16 cellular contexts compared by ENCODE assay signal in the genomic region with DNA sequence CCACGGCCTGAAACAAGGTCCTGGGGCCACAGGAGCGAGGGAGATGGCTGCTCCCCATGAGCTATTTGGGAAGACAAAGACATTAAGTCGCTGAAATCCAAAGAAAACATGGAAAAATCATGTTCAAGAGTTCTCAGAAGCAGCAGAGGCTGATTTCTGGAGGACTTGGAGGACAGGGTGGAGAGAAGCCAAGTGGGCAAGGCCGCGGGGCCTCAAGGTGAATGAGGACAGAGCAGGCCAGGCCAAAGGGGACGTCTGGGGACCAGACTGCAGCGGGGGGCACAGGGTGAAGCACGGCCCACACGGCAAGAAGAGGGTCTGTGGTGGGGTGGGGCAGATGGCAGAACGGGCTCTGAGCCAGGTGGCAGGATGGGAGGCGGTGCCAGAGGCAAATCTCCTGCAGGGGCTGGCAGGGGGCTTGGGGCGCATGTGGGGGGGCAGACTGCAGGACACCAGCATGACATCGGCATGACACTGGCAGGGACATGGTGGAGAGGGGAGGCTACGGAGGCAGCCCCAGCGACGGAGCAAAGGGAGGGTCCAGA.
"Had no signal": no experiment of that assay in that cellular context is flagged by ENCODE, and none has a peak within 500 bp of the region (broad histone marks: within the 10 kb centered on the region; RNA-seq: fewer than 3 reads in every experiment).

No MANE protein-coding gene starts in this region.

- DNase-seq: activated CD4-positive, alpha-beta T cell treated with anti-CD3 and anti-CD28 coated beads, Interleukin-2, amount 50 U/mL, for 48 hours; activated CD4-positive, CD25-positive, alpha-beta regulatory T cell treated with anti-CD3 and anti-CD28 coated beads, Interleukin-2, amount 50 U/mL, for 72 hours; activated CD8-positive, alpha-beta memory T cell treated with anti-CD3 and anti-CD28 coated beads, Interleukin-2, amount 10 ng/mL, durations not matched to agents 7 days and 5 days; activated naive CD4-positive, alpha-beta T cell treated with anti-CD3 and anti-CD28 coated beads, Interleukin-2, amount 10 ng/mL, durations not matched to agents 7 days and 5 days; activated T-cell treated with anti-CD3 and anti-CD28 coated beads, Interleukin-2, amount 50 U/mL, for 1 hour; adrenal gland; hippocampal formation; left lung; mammary epithelial cell; naive thymus-derived CD4-positive, alpha-beta T cell; retina; stimulated activated CD4-positive, alpha-beta T cell treated with anti-CD3 and anti-CD28 coated beads, Interleukin-2, amount 100 ng/mL, for 48 hours; stimulated activated naive CD4-positive, alpha-beta T cell treated with Interleukin-2 at 50 U/mL for 16 hours; T-helper 9 cell; transverse colon had no signal

- ATAC-seq: activated CD8-positive, alpha-beta memory T cell treated with anti-CD3 and anti-CD28 coated beads, Interleukin-2, amount 10 ng/mL, durations not matched to agents 7 days and 5 days; esophagus mucosa; left lung; naive thymus-derived CD4-positive, alpha-beta T cell had no signal

- H3K9me3 Mint-ChIP-seq: activated naive CD4-positive, alpha-beta T cell treated with anti-CD3 and anti-CD28 coated beads, Interleukin-2, amount 10 ng/mL, durations not matched to agents 7 days and 5 days had no signal

- H3K4me3 Mint-ChIP-seq: activated CD8-positive, alpha-beta memory T cell treated with anti-CD3 and anti-CD28 coated beads, Interleukin-2, amount 10 ng/mL, durations not matched to agents 7 days and 5 days; activated naive CD4-positive, alpha-beta T cell treated with anti-CD3 and anti-CD28 coated beads, Interleukin-2, amount 10 ng/mL, durations not matched to agents 7 days and 5 days; naive thymus-derived CD4-positive, alpha-beta T cell had no signal

- H3K27me3 Mint-ChIP-seq: activated CD8-positive, alpha-beta memory T cell treated with anti-CD3 and anti-CD28 coated beads, Interleukin-2, amount 10 ng/mL, durations not matched to agents 7 days and 5 days; activated naive CD4-positive, alpha-beta T cell treated with anti-CD3 and anti-CD28 coated beads, Interleukin-2, amount 10 ng/mL, durations not matched to agents 7 days and 5 days; naive thymus-derived CD4-positive, alpha-beta T cell had no signal

- H3K27ac Mint-ChIP-seq: activated CD8-positive, alpha-beta memory T cell treated with anti-CD3 and anti-CD28 coated beads, Interleukin-2, amount 10 ng/mL, durations not matched to agents 7 days and 5 days; activated naive CD4-positive, alpha-beta T cell treated with anti-CD3 and anti-CD28 coated beads, Interleukin-2, amount 10 ng/mL, durations not matched to agents 7 days and 5 days had no signal
